1 cellular context compared by ENCODE assay signal in genomic region chr1:44820328-44820944, GRCh38.
TF ChIP-seq lines count a peak whose summit lies in the region.

No MANE protein-coding gene starts in this region.

TF ChIP-seq in HepG2, 621 proteins besides CTCF, POLR2A, EP300 and RAD21 (continued from another document and continues in another):
- TF ChIP-seq, protein P1, sequence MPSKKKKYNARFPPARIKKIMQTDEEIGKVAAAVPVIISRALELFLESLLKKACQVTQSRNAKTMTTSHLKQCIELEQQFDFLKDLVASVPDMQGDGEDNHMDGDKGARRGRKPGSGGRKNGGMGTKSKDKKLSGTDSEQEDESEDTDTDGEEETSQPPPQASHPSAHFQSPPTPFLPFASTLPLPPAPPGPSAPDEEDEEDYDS (CRISPR knock-in tag; IDR thresholded peaks at IDR 0.05) = no peak
- TF ChIP-seq AHR (CRISPR knock-in tag; IDR thresholded peaks at IDR 0.05) = 0 out of 2 replicates have a peak, but pooled peaks have one; percentile 8
- TF ChIP-seq ZNF430 (CRISPR knock-in tag; IDR thresholded peaks at IDR 0.05) = no peak
- TF ChIP-seq, protein P2, sequence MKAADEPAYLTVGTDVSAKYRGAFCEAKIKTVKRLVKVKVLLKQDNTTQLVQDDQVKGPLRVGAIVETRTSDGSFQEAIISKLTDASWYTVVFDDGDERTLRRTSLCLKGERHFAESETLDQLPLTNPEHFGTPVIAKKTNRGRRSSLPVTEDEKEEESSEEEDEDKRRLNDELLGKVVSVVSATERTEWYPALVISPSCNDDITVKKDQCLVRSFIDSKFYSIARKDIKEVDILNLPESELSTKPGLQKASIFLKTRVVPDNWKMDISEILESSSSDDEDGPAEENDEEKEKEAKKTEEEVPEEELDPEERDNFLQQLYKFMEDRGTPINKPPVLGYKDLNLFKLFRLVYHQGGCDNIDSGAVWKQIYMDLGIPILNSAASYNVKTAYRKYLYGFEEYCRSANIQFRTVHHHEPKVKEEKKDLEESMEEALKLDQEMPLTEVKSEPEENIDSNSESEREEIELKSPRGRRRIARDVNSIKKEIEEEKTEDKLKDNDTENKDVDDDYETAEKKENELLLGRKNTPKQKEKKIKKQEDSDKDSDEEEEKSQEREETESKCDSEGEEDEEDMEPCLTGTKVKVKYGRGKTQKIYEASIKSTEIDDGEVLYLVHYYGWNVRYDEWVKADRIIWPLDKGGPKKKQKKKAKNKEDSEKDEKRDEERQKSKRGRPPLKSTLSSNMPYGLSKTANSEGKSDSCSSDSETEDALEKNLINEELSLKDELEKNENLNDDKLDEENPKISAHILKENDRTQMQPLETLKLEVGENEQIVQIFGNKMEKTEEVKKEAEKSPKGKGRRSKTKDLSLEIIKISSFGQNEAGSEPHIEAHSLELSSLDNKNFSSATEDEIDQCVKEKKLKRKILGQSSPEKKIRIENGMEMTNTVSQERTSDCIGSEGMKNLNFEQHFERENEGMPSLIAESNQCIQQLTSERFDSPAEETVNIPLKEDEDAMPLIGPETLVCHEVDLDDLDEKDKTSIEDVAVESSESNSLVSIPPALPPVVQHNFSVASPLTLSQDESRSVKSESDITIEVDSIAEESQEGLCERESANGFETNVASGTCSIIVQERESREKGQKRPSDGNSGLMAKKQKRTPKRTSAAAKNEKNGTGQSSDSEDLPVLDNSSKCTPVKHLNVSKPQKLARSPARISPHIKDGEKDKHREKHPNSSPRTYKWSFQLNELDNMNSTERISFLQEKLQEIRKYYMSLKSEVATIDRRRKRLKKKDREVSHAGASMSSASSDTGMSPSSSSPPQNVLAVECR (CRISPR knock-in tag; IDR thresholded peaks at IDR 0.05; ENCODE audit: borderline replicate concordance) = peak; percentile 57; the same call in 1 of the 2 replicates
- no peak for TF ChIP-seq ZNF614 (CRISPR knock-in tag; IDR thresholded peaks at IDR 0.05; ENCODE audit: borderline replicate concordance)
- TF ChIP-seq ZNF549 (CRISPR knock-in tag; IDR thresholded peaks at IDR 0.05) = no peak
- TF ChIP-seq, protein P3, sequence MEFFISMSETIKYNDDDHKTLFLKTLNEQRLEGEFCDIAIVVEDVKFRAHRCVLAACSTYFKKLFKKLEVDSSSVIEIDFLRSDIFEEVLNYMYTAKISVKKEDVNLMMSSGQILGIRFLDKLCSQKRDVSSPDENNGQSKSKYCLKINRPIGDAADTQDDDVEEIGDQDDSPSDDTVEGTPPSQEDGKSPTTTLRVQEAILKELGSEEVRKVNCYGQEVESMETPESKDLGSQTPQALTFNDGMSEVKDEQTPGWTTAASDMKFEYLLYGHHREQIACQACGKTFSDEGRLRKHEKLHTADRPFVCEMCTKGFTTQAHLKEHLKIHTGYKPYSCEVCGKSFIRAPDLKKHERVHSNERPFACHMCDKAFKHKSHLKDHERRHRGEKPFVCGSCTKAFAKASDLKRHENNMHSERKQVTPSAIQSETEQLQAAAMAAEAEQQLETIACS (CRISPR knock-in tag; IDR thresholded peaks at IDR 0.05) = no peak
- TF ChIP-seq MYC (CRISPR knock-in tag; IDR thresholded peaks at IDR 0.05; ENCODE audit: borderline replicate concordance) = no peak; the same call in 1 of the 2 replicates
- no peak for TF ChIP-seq FUBP1 (CRISPR knock-in tag; IDR thresholded peaks at IDR 0.05; ENCODE audit: borderline replicate concordance)
- no peak for TF ChIP-seq DMAP1 (CRISPR knock-in tag; IDR thresholded peaks at IDR 0.05)
- TF ChIP-seq PLRG1 (conservative IDR thresholded peaks at IDR 0.05) = no peak
- TF ChIP-seq, protein P4, sequence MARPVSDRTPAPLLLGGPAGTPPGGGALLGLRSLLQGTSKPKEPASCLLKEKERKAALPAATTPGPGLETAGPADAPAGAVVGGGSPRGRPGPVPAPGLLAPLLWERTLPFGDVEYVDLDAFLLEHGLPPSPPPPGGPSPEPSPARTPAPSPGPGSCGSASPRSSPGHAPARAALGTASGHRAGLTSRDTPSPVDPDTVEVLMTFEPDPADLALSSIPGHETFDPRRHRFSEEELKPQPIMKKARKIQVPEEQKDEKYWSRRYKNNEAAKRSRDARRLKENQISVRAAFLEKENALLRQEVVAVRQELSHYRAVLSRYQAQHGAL (CRISPR knock-in tag; IDR thresholded peaks at IDR 0.05; ENCODE audit: not compliant biosample characterization) = no peak
- no peak for TF ChIP-seq ZNF512B (CRISPR knock-in tag; IDR thresholded peaks at IDR 0.05; ENCODE audit: borderline replicate concordance)
- no peak for TF ChIP-seq ATF7 (IDR thresholded peaks at IDR 0.05)
- no peak for TF ChIP-seq ATF7 (CRISPR knock-in tag; IDR thresholded peaks at IDR 0.05)
- no peak for TF ChIP-seq SNAPC2 (CRISPR knock-in tag; IDR thresholded peaks at IDR 0.05)
- TF ChIP-seq ARID2 (CRISPR knock-in tag; IDR thresholded peaks at IDR 0.05; ENCODE audit: borderline replicate concordance) = no peak
- TF ChIP-seq NFE2L1 (CRISPR knock-in tag; IDR thresholded peaks at IDR 0.05; ENCODE audit: borderline replicate concordance) = no peak
- TF ChIP-seq AGO2 (optimal IDR thresholded peaks at IDR 0.05; ENCODE audit: low read depth, low read length) = peak; percentile 67
- no peak for TF ChIP-seq ZNF234 (CRISPR knock-in tag; conservative IDR thresholded peaks at IDR 0.05)
- TF ChIP-seq MEIS2 (CRISPR knock-in tag; IDR thresholded peaks at IDR 0.05) = 0 out of 2 replicates have a peak, but pooled peaks have one; percentile 9
- TF ChIP-seq ZFYVE20 (CRISPR knock-in tag; IDR thresholded peaks at IDR 0.05; ENCODE audit: borderline replicate concordance, low read depth) = no peak
- TF ChIP-seq ZSCAN25 (CRISPR knock-in tag; IDR thresholded peaks at IDR 0.05) = no peak
- TF ChIP-seq, protein P5, sequence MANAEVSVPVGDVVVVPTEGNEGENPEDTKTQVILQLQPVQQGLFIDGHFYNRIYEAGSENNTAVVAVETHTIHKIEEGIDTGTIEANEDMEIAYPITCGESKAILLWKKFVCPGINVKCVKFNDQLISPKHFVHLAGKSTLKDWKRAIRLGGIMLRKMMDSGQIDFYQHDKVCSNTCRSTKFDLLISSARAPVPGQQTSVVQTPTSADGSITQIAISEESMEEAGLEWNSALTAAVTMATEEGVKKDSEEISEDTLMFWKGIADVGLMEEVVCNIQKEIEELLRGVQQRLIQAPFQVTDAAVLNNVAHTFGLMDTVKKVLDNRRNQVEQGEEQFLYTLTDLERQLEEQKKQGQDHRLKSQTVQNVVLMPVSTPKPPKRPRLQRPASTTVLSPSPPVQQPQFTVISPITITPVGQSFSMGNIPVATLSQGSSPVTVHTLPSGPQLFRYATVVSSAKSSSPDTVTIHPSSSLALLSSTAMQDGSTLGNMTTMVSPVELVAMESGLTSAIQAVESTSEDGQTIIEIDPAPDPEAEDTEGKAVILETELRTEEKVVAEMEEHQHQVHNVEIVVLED (CRISPR knock-in tag; IDR thresholded peaks at IDR 0.05; ENCODE audit: borderline replicate concordance) = no peak
- TF ChIP-seq, protein P6, sequence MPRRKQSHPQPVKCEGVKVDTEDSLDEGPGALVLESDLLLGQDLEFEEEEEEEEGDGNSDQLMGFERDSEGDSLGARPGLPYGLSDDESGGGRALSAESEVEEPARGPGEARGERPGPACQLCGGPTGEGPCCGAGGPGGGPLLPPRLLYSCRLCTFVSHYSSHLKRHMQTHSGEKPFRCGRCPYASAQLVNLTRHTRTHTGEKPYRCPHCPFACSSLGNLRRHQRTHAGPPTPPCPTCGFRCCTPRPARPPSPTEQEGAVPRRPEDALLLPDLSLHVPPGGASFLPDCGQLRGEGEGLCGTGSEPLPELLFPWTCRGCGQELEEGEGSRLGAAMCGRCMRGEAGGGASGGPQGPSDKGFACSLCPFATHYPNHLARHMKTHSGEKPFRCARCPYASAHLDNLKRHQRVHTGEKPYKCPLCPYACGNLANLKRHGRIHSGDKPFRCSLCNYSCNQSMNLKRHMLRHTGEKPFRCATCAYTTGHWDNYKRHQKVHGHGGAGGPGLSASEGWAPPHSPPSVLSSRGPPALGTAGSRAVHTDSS (CRISPR knock-in tag; conservative IDR thresholded peaks at IDR 0.05) = no peak
- no peak for TF ChIP-seq ZNF530 (CRISPR knock-in tag; IDR thresholded peaks at IDR 0.05; ENCODE audit: low read depth)
- no peak for TF ChIP-seq ZNF576 (CRISPR knock-in tag; IDR thresholded peaks at IDR 0.05)
- TF ChIP-seq HOXA9 (CRISPR knock-in tag; IDR thresholded peaks at IDR 0.05; ENCODE audit: borderline replicate concordance) = no peak
- no peak for TF ChIP-seq ZNF605 (CRISPR knock-in tag; IDR thresholded peaks at IDR 0.05)
- peak; percentile 66; the same call in 1 of the 2 replicates for TF ChIP-seq KLF13 (CRISPR knock-in tag; IDR thresholded peaks at IDR 0.05)
- TF ChIP-seq ZNF644 (CRISPR knock-in tag; IDR thresholded peaks at IDR 0.05; ENCODE audit: low read depth) = no peak
- TF ChIP-seq ZFP90 (CRISPR knock-in tag; IDR thresholded peaks at IDR 0.05; ENCODE audit: borderline replicate concordance) = no peak
- TF ChIP-seq HHEX (CRISPR knock-in tag; IDR thresholded peaks at IDR 0.05) = no peak
- TF ChIP-seq, protein P7, sequence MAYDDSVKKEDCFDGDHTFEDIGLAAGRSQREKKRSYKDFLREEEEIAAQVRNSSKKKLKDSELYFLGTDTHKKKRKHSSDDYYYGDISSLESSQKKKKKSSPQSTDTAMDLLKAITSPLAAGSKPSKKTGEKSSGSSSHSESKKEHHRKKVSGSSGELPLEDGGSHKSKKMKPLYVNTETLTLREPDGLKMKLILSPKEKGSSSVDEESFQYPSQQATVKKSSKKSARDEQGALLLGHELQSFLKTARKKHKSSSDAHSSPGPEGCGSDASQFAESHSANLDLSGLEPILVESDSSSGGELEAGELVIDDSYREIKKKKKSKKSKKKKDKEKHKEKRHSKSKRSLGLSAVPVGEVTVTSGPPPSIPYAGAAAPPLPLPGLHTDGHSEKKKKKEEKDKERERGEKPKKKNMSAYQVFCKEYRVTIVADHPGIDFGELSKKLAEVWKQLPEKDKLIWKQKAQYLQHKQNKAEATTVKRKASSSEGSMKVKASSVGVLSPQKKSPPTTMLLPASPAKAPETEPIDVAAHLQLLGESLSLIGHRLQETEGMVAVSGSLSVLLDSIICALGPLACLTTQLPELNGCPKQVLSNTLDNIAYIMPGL (CRISPR knock-in tag; IDR thresholded peaks at IDR 0.05; ENCODE audit: borderline replicate concordance in 1 of 2, low read depth in 1 of 2) = peak in 1 of 2 experiments; percentile 18; a peak in 1 of 4 replicates
- TF ChIP-seq BCL6 (CRISPR knock-in tag; IDR thresholded peaks at IDR 0.05) = no peak
- TF ChIP-seq FOXK1 (CRISPR knock-in tag; IDR thresholded peaks at IDR 0.05; ENCODE audit: borderline replicate concordance, low read depth) = no peak
- 0 out of 2 replicates have a peak, but pooled peaks have one; percentile 13 for TF ChIP-seq RNF219 (CRISPR knock-in tag; IDR thresholded peaks at IDR 0.05)
- no peak for TF ChIP-seq BRF2 (CRISPR knock-in tag; IDR thresholded peaks at IDR 0.05)
- TF ChIP-seq ZNF484 (CRISPR knock-in tag; IDR thresholded peaks at IDR 0.05; ENCODE audit: borderline replicate concordance, low read depth) = no peak
- TF ChIP-seq ZSCAN20 (CRISPR knock-in tag; IDR thresholded peaks at IDR 0.05; ENCODE audit: borderline replicate concordance) = no peak
